Comparison of ENCODE assay signal across 21 cellular contexts in genomic region chr15:90287096-90287495, GRCh38. TPM values are rescaled to one million over a fixed set of nuclear protein-coding genes. Genes with fewer than 3 reads are reported as not detected.
A peak's percentile ranks its signal among the peaks of the same experiment; 100 is the strongest.
DNase-seq lines count a peak whose midpoint lies in the region; ATAC-seq and TF ChIP-seq lines count a peak whose summit lies in the region.
"Had no signal": no experiment of that assay in that cellular context is flagged by ENCODE, and none has a peak within 500 bp of the region (broad histone marks: within the 10 kb centered on the region; RNA-seq: fewer than 3 reads in every experiment).

No MANE protein-coding gene starts in this region.

- H3K4me2 ChIP-seq in GM23248 (ENCODE audit: unreplicated experiment) (peak overlapping the region; percentile 45), neural progenitor cell (no peak overlapping the region)

- peak; percentile 87 for ATAC-seq in WTC11
- ATAC-seq: body of pancreas, foreskin keratinocyte, left ventricle myocardium superior had no signal

- 0 out of 2 replicates have a peak overlapping the region, but pooled peaks have one; percentile 65 for H3K27ac Mint-ChIP-seq in WTC11
- H3K27ac Mint-ChIP-seq in neural progenitor cell = no peak overlapping the region
- H3K27ac Mint-ChIP-seq: activated CD8-positive, alpha-beta T cell treated with anti-CD3 and anti-CD28 coated beads, Interleukin-2, amount 10 ng/mL, durations not matched to agents 7 days and 5 days; mesothelial cell of epicardium; naive thymus-derived CD4-positive, alpha-beta T cell; stimulated activated effector memory CD8-positive, alpha-beta T cell treated with anti-CD3 and anti-CD28 coated beads, Interleukin-12 subunit alpha, Interleukin-12 subunit beta, amount 100 ng/mL, for 72 hours had no signal

- H3F3A ChIP-seq in GM23248 (ENCODE audit: insufficient read depth) (no peaks in the 10 kb centered on the region), neural progenitor cell (ENCODE audit: low read depth) (peaks cover 4% of the 10 kb centered on the region)

- H3K9me3 Mint-ChIP-seq in WTC11 (no peaks in the 10 kb centered on the region), neural progenitor cell (no peaks in the 10 kb centered on the region)
- H3K9me3 Mint-ChIP-seq: mesothelial cell of epicardium; naive thymus-derived CD4-positive, alpha-beta T cell; stimulated activated effector memory CD8-positive, alpha-beta T cell treated with anti-CD3 and anti-CD28 coated beads, Interleukin-12 subunit alpha, Interleukin-12 subunit beta, amount 100 ng/mL, for 72 hours had no signal

- H3K36me3 ChIP-seq in GM23248 (ENCODE audit: low read depth) (no peaks in the 10 kb centered on the region), neural progenitor cell (no peaks in the 10 kb centered on the region), WERI-Rb-1 (no peaks in the 10 kb centered on the region)
- H3K36me3 ChIP-seq: Peyer's patch had no signal

- no peak for DNase-seq in GM23248
- peak; percentile 67 for DNase-seq in WTC11 (ENCODE audit: low spot score)
- no peak for DNase-seq in neural progenitor cell (ENCODE audit: low spot score)
- no peak for DNase-seq in hippocampal formation (lab: John Stamatoyannopoulos, UW)
- no peak for DNase-seq in T-helper 1 cell
- DNase-seq in WERI-Rb-1 = no peak
- DNase-seq: C1 segment of cervical spinal cord; left ventricle myocardium superior; NCI-H1092; NCI-H187; SIG-M5; stimulated activated CD4-positive, alpha-beta T cell treated with anti-CD3 and anti-CD28 coated beads, Interleukin-2, amount 100 ng/mL, for 48 hours had no signal

- 31 to 57% methylated on average over 3 to 5 of the region's 5 CpGs for WGBS in GM23248 (ENCODE audit: low coverage in 1 of 2, low lambda C conversion rate in 2 of 2, missing lambda C conversion rate in 2 of 2), 2 experiments

- in situ Hi-C loops in GM23248 (cut with MboI) = no loop called here

- H3K27me3 Mint-ChIP-seq in WTC11 (ENCODE audit: low read depth) (no peaks in the 10 kb centered on the region), neural progenitor cell (ENCODE audit: insufficient read depth, low read depth) (no peaks in the 10 kb centered on the region)

- H3K4me3 Mint-ChIP-seq in WTC11 (peak overlapping the region; percentile 53), neural progenitor cell (no peak overlapping the region)
- H3K4me3 Mint-ChIP-seq: activated CD8-positive, alpha-beta T cell treated with anti-CD3 and anti-CD28 coated beads, Interleukin-2, amount 10 ng/mL, durations not matched to agents 7 days and 5 days; mesothelial cell of epicardium; naive thymus-derived CD4-positive, alpha-beta T cell; stimulated activated effector memory CD8-positive, alpha-beta T cell treated with anti-CD3 and anti-CD28 coated beads, Interleukin-12 subunit alpha, Interleukin-12 subunit beta, amount 100 ng/mL, for 72 hours had no signal

- CTCF ChIA-PET in WTC11 (lab: Charles Lee) = interaction anchor here (1.0 to 3.1 kb wide), 6 partner anchors 14 to 144 kb away, joined by 3 to 14 read pairs (median 4); partner anchors contain the start of genes CIB1 and GDPGP1

- no peaks in the 10 kb centered on the region for H4K20me1 ChIP-seq in GM23248 (ENCODE audit: insufficient read depth)
- H4K20me1 ChIP-seq in neural progenitor cell (ENCODE audit: low read depth) = no peaks in the 10 kb centered on the region

- no peaks in the 10 kb centered on the region for H3K79me2 ChIP-seq in GM23248 (ENCODE audit: insufficient read depth)
- H3K79me2 ChIP-seq in neural progenitor cell (ENCODE audit: low read depth) = no peaks in the 10 kb centered on the region

- H2AFZ ChIP-seq in GM23248 = peak overlapping the region; percentile 67
- peak overlapping the region; percentile 35 for H2AFZ ChIP-seq in neural progenitor cell (replicated peaks)

- H3K4me3 ChIP-seq in GM23248 (peak overlapping the region; percentile 2; the same call in 1 of the 2 replicates), neural progenitor cell (no peak overlapping the region), WERI-Rb-1 (ENCODE audit: low read depth, low read length) (no peak overlapping the region)
- H3K4me3 ChIP-seq: body of pancreas, Peyer's patch had no signal

- H3K27ac ChIP-seq in GM23248 = no peak overlapping the region
- H3K27ac ChIP-seq in neural progenitor cell = no peak overlapping the region
- H3K27ac ChIP-seq in WERI-Rb-1 = no peak overlapping the region
- H3K27ac ChIP-seq: body of pancreas, epithelial cell of prostate, foreskin keratinocyte, Peyer's patch had no signal

- H3K27me3 ChIP-seq in GM23248 (replicated peaks; ENCODE audit: insufficient read depth) (no peaks in the 10 kb centered on the region), neural progenitor cell (no peaks in the 10 kb centered on the region), WERI-Rb-1 (ENCODE audit: insufficient read depth, low read depth, severe bottlenecking) (no peaks in the 10 kb centered on the region)
- H3K27me3 ChIP-seq: body of pancreas, foreskin keratinocyte, Peyer's patch had no signal

- no peaks in the 10 kb centered on the region for H3K9me2 ChIP-seq in GM23248 (ENCODE audit: insufficient read depth)

- H3K9me3 ChIP-seq in GM23248 (ENCODE audit: low read depth) (no peaks in the 10 kb centered on the region), neural progenitor cell (ENCODE audit: low read depth) (no peaks in the 10 kb centered on the region), WERI-Rb-1 (ENCODE audit: severe bottlenecking) (no peaks in the 10 kb centered on the region)
- H3K9me3 ChIP-seq: body of pancreas, Peyer's patch had no signal

- H3K36me3 Mint-ChIP-seq in WTC11 (no peaks in the 10 kb centered on the region), neural progenitor cell (no peaks in the 10 kb centered on the region)
- H3K36me3 Mint-ChIP-seq: mesothelial cell of epicardium; naive thymus-derived CD4-positive, alpha-beta T cell; stimulated activated effector memory CD8-positive, alpha-beta T cell treated with anti-CD3 and anti-CD28 coated beads, Interleukin-12 subunit alpha, Interleukin-12 subunit beta, amount 100 ng/mL, for 72 hours had no signal

- H3K4me1 Mint-ChIP-seq in WTC11 (peaks cover 17% of the 10 kb centered on the region), neural progenitor cell (no peaks in the 10 kb centered on the region)
- H3K4me1 Mint-ChIP-seq: mesothelial cell of epicardium; stimulated activated effector memory CD8-positive, alpha-beta T cell treated with anti-CD3 and anti-CD28 coated beads, Interleukin-12 subunit alpha, Interleukin-12 subunit beta, amount 100 ng/mL, for 72 hours had no signal

- H3K4me1 ChIP-seq in GM23248 (ENCODE audit: insufficient read depth) (peaks cover 6% of the 10 kb centered on the region; the same call in 1 of the 2 replicates), neural progenitor cell (no peaks in the 10 kb centered on the region)
- H3K4me1 ChIP-seq: foreskin keratinocyte, Peyer's patch had no signal

- POLR2A ChIA-PET in WTC11 (lab: Charles Lee) = interaction anchor here (0.9 to 1.1 kb wide), 2 partner anchors 21 to 66 kb away, joined by 3 read pairs; partner anchors contain the start of gene NGRN

- H3K9ac ChIP-seq in GM23248 (peak overlapping the region; percentile 39; the same call in 1 of the 2 replicates), neural progenitor cell (no peak overlapping the region)

- TF ChIP-seq CTCF in WTC11 (IDR thresholded peaks at IDR 0.05) (no peak), neural progenitor cell (IDR thresholded peaks at IDR 0.05) (no peak), WERI-Rb-1 (IDR thresholded peaks at IDR 0.05; ENCODE audit: low read depth, low read length) (no peak)

TF ChIP-seq in WTC11, 78 proteins besides CTCF, POLR2A, EP300 and RAD21 (continues in another document):
- TF ChIP-seq CBFB (CRISPR knock-in tag; IDR thresholded peaks at IDR 0.05; ENCODE audit: low read depth) (no peak), ZNF219 (CRISPR knock-in tag; IDR thresholded peaks at IDR 0.05; ENCODE audit: borderline replicate concordance) (no peak), E2F4 (CRISPR knock-in tag; IDR thresholded peaks at IDR 0.05; ENCODE audit: borderline replicate concordance, low read depth) (no peak), ESRRA (CRISPR knock-in tag; IDR thresholded peaks at IDR 0.05; ENCODE audit: borderline replicate concordance) (no peak), ZSCAN18 (CRISPR knock-in tag; IDR thresholded peaks at IDR 0.05) (no peak)

RNA-seq across cellular contexts. Expression of gene NGRN, which starts 21.6 kb away (rescaled TPM):
- total RNA-seq in GM23248 (2014; rRNA removed; shearing (Covaris generic)) = 98.8 and 122 TPM in 2 replicates
- polyA plus RNA-seq in GM23248 (2016; fragmentation: Nextera tagmentation; extraction: Ambion mirVana) = 99.5 and 107 TPM in 2 replicates
- total RNA-seq in WTC11 (2021) = 77.8 to 88.5 TPM (median 88.1 TPM) in 3 replicates
- total RNA-seq in neural progenitor cell (ENCODE audit: low replicate concordance) = 47.8 and 66.8 TPM in 2 replicates

RNA-seq across cellular contexts. Expression of gene TTLL13, which starts 37.7 kb away (rescaled TPM):
- not detected in 2 replicates for total RNA-seq in GM23248 (2014; rRNA removed; shearing (Covaris generic))
- not detected in 2 replicates for polyA plus RNA-seq in GM23248 (2016; fragmentation: Nextera tagmentation; extraction: Ambion mirVana)
- total RNA-seq in WTC11 (2021) (0.18 to 0.76 TPM (median 0.48 TPM) in 3 replicates), neural progenitor cell (ENCODE audit: low replicate concordance) (0.19 TPM in 1 of 2 replicates, not detected in the other)
- total RNA-seq: body of pancreas, foreskin keratinocyte, omental fat pad, Peyer's patch had no signal
- polyA plus RNA-seq: foreskin keratinocyte; naive thymus-derived CD4-positive, alpha-beta T cell had no signal

RNA-seq across cellular contexts. Expression of gene GDPGP1, which starts 53.1 kb away (rescaled TPM):
- total RNA-seq in GM23248 (2014; rRNA removed; shearing (Covaris generic)) = 9.0 TPM in 2 replicates
- polyA plus RNA-seq in GM23248 (2016; fragmentation: Nextera tagmentation; extraction: Ambion mirVana) = 1.3 TPM in 2 replicates
- 2.6 to 6.7 TPM (median 5.3 TPM) in 3 replicates for total RNA-seq in WTC11 (2021)
- 0.67 and 3.5 TPM in 2 replicates for total RNA-seq in neural progenitor cell (ENCODE audit: low replicate concordance)

RNA-seq across cellular contexts. Expression of gene CIB1, which starts 53.4 kb away (rescaled TPM):
- 30.7 and 45.8 TPM in 2 replicates for total RNA-seq in GM23248 (2014; rRNA removed; shearing (Covaris generic))
- 123 and 129 TPM in 2 replicates for polyA plus RNA-seq in GM23248 (2016; fragmentation: Nextera tagmentation; extraction: Ambion mirVana)
- total RNA-seq in WTC11 (2021) (26.1 to 29.6 TPM (median 26.9 TPM) in 3 replicates), neural progenitor cell (ENCODE audit: low replicate concordance) (5.2 and 7.7 TPM in 2 replicates)
